9 cellular contexts compared by ENCODE assay signal in the genomic region with DNA sequence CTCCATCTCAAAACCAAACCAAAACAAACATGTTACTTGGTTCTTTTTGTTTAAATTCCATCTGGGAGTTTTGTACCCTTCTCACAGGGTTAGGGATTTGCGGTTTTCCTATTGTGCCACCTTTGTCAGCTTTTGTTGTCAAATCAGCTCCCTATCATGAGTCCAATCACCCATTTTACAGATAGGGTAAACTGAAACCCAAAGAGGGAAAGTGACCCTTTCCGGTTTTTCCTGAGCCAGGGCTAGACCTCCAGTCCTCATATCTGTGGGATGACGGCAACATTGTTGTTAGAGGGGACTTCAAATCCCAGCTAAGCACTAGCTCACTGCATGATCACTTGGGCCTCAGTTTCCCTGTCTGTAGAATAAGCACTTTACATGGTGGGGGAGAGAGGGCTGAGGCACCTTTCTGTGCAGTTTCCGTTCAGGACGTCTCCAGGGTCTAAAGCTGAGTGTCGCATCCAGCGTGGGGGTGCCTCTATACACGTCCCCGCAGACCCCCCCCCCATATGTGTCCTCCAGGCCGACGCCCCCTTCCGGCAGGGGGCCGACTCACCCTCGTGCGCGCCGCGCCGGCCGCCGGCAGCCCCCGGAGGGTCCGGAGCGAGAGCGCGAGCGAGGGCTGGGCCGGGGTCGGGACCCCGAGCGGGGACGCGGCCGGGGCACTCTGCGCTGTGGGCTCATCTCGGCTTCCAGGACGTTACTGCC. TPM values are rescaled to one million over a fixed set of nuclear protein-coding genes. Genes with fewer than 3 reads are reported as not detected.
DNase-seq lines count a peak whose midpoint lies in the region; ATAC-seq, FAIRE-seq and TF ChIP-seq lines count a peak whose summit lies in the region.
"Had no signal": no experiment of that assay in that cellular context is flagged by ENCODE, and none has a peak within 500 bp of the region (broad histone marks: within the 10 kb centered on the region; RNA-seq: fewer than 3 reads in every experiment).

No MANE protein-coding gene starts in this region.

- peak overlapping the region in 1 of 4 donors; percentile 25 for H3K27ac ChIP-seq in Peyer's patch

- H3K9me3 Mint-ChIP-seq in effector memory CD8-positive, alpha-beta T cell: no peaks in the 10 kb centered on the region

- no peak for FAIRE-seq in D721Med (lab: Jason Lieb, UNC)
- FAIRE-seq: colon had no signal

- H3K9me3 ChIP-seq in Peyer's patch: no peaks in the 10 kb centered on the region
- H3K9me3 ChIP-seq in neuron (ENCODE audit: low read length): peaks cover 1% of the 10 kb centered on the region

- TF ChIP-seq CTCF in D721Med (IDR thresholded peaks at IDR 0.05; ENCODE audit: insufficient read depth, missing control alignments): peak; percentile 16
- TF ChIP-seq CTCF in Peyer's patch (IDR thresholded peaks at IDR 0.05): no peak

- H3K4me3 ChIP-seq in Peyer's patch (peak overlapping the region; percentile 16 to 53 (median 44)), neuron (ENCODE audit: low read length) (peak overlapping the region; percentile 41)

- ATAC-seq in effector memory CD8-positive, alpha-beta T cell (replicated peaks): no peak
- ATAC-seq in GM18870 (IDR thresholded peaks at IDR 0.05; ENCODE audit: unreplicated experiment): no peak

- H3K36me3 Mint-ChIP-seq in effector memory CD8-positive, alpha-beta T cell (ENCODE audit: insufficient read depth): peaks cover 4% of the 10 kb centered on the region

- H2AFZ ChIP-seq in neuron (ENCODE audit: low read depth, low read length): peak overlapping the region; percentile 55

- DNase-seq in D721Med (ENCODE audit: insufficient read length, low spot score) (no peak), Peyer's patch (no peak), AML-193 (lab: John Stamatoyannopoulos, UW) (no peak), NCI-H1694 treated with DMSO at 0.1 percent for 48 hours (lab: John Stamatoyannopoulos, UW) (no peak), GM19240 (ENCODE audit: insufficient read length, low spot score) (no peak)
- no peak for DNase-seq in effector memory CD8-positive, alpha-beta T cell

- H3K36me3 ChIP-seq in Peyer's patch: no peaks in the 10 kb centered on the region
- H3K36me3 ChIP-seq in neuron (ENCODE audit: insufficient read depth, low read length): no peaks in the 10 kb centered on the region

- TF ChIP-seq POLR2A in Peyer's patch (IDR thresholded peaks at IDR 0.05): no peak

- H3K27me3 ChIP-seq in Peyer's patch (no peaks in the 10 kb centered on the region), neuron (ENCODE audit: insufficient read depth, low read length) (no peaks in the 10 kb centered on the region)

- no peaks in the 10 kb centered on the region for H3K27me3 Mint-ChIP-seq in effector memory CD8-positive, alpha-beta T cell

- H3K4me3 Mint-ChIP-seq in effector memory CD8-positive, alpha-beta T cell: peak overlapping the region; percentile 84 to 91

- H3K4me1 Mint-ChIP-seq in effector memory CD8-positive, alpha-beta T cell (ENCODE audit: low read depth in 2 of 2): peaks cover 15 to 18% of the 10 kb centered on the region in 2 donors

- peak overlapping the region; percentile 24 to 74 for H3K27ac Mint-ChIP-seq in effector memory CD8-positive, alpha-beta T cell

- H3K4me1 ChIP-seq in Peyer's patch (peaks cover 0 to 18% (median 12%) of the 10 kb centered on the region in 4 donors), neuron (ENCODE audit: insufficient read depth, low read length) (peaks cover 8% of the 10 kb centered on the region)

RNA-seq across cellular contexts. Expression of a gene that starts 3.9 kb away (rescaled TPM):
- total RNA-seq in Peyer's patch: not detected

RNA-seq across cellular contexts. Expression of a gene that starts 13.0 kb away (rescaled TPM):
- total RNA-seq in Peyer's patch: 10 to 100 TPM; 10.5 to 62.7 (median 18.7) TPM

RNA-seq across cellular contexts. Expression of a gene that starts 15.3 kb away (rescaled TPM):
- 100 to 1,000 TPM in 1 of 4 donors, 10 to 100 TPM in 2, 1 to 10 TPM in 1; 9.6 to 101 (median 23.9) TPM for total RNA-seq in Peyer's patch

RNA-seq across cellular contexts. Expression of a gene that starts 29.7 kb away (rescaled TPM):
- 10 to 100 TPM; 52.2 to 68.0 (median 64.1) TPM for total RNA-seq in Peyer's patch

RNA-seq across cellular contexts. Expression of a gene that starts 52.8 kb away (rescaled TPM):
- total RNA-seq in Peyer's patch: 10 to 100 TPM; 40.5 to 74.4 (median 57.7) TPM
